ENCODE assay signal across 35 cellular contexts in genomic region chr4:7150083-7150635, GRCh38. TPM values are rescaled to one million over a fixed set of nuclear protein-coding genes. Genes with fewer than 3 reads are reported as not detected.
"Had no signal": no experiment of that assay in that cellular context is flagged by ENCODE, and none has a peak within 500 bp of the region (broad histone marks: within the 10 kb centered on the region; RNA-seq: fewer than 3 reads in every experiment).

No MANE protein-coding gene starts in this region.

- H3K27me3 ChIP-seq: ascending aorta, MG63 had no signal

- H3K4me2 ChIP-seq: PC-9 had no signal

- DNase-seq: activated CD4-positive, alpha-beta memory T cell treated with anti-CD3 and anti-CD28 coated beads, Interleukin-2, amount 10 ng/mL, durations not matched to agents 7 days and 5 days; activated CD4-positive, alpha-beta T cell treated with anti-CD3 and anti-CD28 coated beads for 1 hour; activated CD4-positive, alpha-beta T cell treated with anti-CD3 and anti-CD28 coated beads for 48 hours; activated CD4-positive, CD25-positive, alpha-beta regulatory T cell; activated CD8-positive, alpha-beta memory T cell treated with anti-CD3 and anti-CD28 coated beads for 24 hours; activated CD8-positive, alpha-beta memory T cell treated with anti-CD3 and anti-CD28 coated beads, Interleukin-2, amount 10 ng/mL, durations not matched to agents 7 days and 5 days; activated CD8-positive, alpha-beta memory T cell treated with anti-CD3 and anti-CD28 coated beads, Interleukin-2, amount 50 U/mL, for 48 hours; activated effector memory CD4-positive, alpha-beta T cell treated with anti-CD3 and anti-CD28 coated beads, Interleukin-2, amount 50 U/mL, for 16 hours; activated naive CD4-positive, alpha-beta T cell; activated naive CD8-positive, alpha-beta T cell treated with anti-CD3 and anti-CD28 coated beads, Interleukin-2, amount 10 ng/mL, durations not matched to agents 7 days and 5 days; activated T-cell treated with anti-CD3 and anti-CD28 coated beads, Interleukin-2, amount 50 U/mL, for 72 hours; amygdala; cerebellar nuclear complex; Kasumi-1; MG63; NCI-H1048; NCI-H1105 treated with DMSO at 0.1 percent for 48 hours; NCI-H1436; NCI-H1694; NCI-H1930; NCI-H2081 treated with DMSO at 0.1 percent for 48 hours; NCI-H226; NCI-H446 treated with DMSO at 0.1 percent for 48 hours; NCI-H524; NCI-H69; PC-9; Right ventricle myocardium superior; SW 1271; T-helper 1 cell; T-helper 2 cell; T-helper 9 cell; WERI-Rb-1 had no signal

- H2AFZ ChIP-seq: PC-9 had no signal

- H3K36me3 ChIP-seq: ascending aorta, MG63, WERI-Rb-1 had no signal

- ATAC-seq: activated CD8-positive, alpha-beta memory T cell treated with anti-CD3 and anti-CD28 coated beads, Interleukin-2, amount 10 ng/mL, durations not matched to agents 7 days and 5 days; activated T-cell treated with anti-CD3 and anti-CD28 coated beads, Interleukin-2, amount 50 U/mL, for 72 hours; activated T-helper 17 cell treated with anti-CD3 and anti-CD28 coated beads, Interleukin-2, amount 50 U/mL, for 72 hours had no signal

- H3K27ac ChIP-seq: ascending aorta, PC-9, RWPE1 had no signal

- H3K9me3 ChIP-seq: ascending aorta, MG63 had no signal

- H3K4me3 ChIP-seq: ascending aorta, MG63, PC-9 had no signal

- H3K4me1 ChIP-seq: ascending aorta had no signal

RNA-seq across cellular contexts. Expression of gene SORCS2, which starts 42.2 kb away (rescaled TPM):
- total RNA-seq: activated naive CD8-positive, alpha-beta T cell treated with anti-CD3 and anti-CD28 coated beads, Interleukin-2, amount 10 ng/mL, durations not matched to agents 7 days and 5 days had no signal
